8 cellular contexts compared by ENCODE assay signal in the genomic region with DNA sequence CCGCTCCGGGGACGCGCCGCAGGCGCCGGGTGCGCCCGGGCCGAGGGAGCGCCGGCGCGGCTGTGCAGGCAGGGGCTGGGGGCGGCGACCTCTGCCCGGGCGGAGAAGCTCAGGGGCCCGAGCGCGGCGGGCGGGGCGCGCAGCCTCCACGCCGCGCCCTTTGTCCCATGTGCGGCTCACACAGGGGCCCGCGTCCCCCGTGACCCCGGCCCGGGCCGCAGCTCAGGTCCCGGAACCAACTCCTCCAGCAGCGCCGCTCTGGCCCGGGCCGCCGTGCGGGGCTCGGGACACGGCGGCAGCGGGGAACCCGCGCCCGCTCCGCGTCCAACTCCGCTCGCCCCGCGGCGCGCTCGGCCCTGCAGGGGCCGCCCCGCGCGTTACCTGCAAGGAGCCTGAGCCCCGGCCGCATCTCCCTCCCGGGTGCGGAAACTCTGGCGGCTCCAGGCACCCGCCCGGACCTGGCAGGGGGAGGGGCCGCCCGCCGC. TPM values are rescaled to one million over a fixed set of nuclear protein-coding genes. Genes with fewer than 3 reads are reported as not detected.
A peak's percentile ranks its signal among the peaks of the same experiment; 100 is the strongest.
DNase-seq lines count a peak whose midpoint lies in the region; ATAC-seq, FAIRE-seq and TF ChIP-seq lines count a peak whose summit lies in the region.

Gene TMTC4, minus strand, starts transcription at position 433 of the 485 bp plus-strand sequence. CDS start 4,433 bp downstream, outside the sequence.

- H3K27ac ChIP-seq in VCaP: peak within 1 kb of the TSS; percentile 92
- peak within 1 kb of the TSS; percentile 67 to 91 (median 87) for H3K27ac ChIP-seq in pancreas

- H3K4me1 ChIP-seq in BE2C (no peaks in the 10 kb centered on the region), pancreas (peaks cover 4 to 23% (median 14%) of the 10 kb centered on the region in 3 donors)

- no peak for TF ChIP-seq CTCF in BE2C (IDR thresholded peaks at IDR 0.05; ENCODE audit: low read depth, low read length)
- no peak for TF ChIP-seq CTCF in VCaP (conservative IDR thresholded peaks at IDR 0.05)
- TF ChIP-seq CTCF in fibroblast of mammary gland (conservative IDR thresholded peaks at IDR 0.05; ENCODE audit: control insufficient read depth, insufficient read depth, low read depth, low read length): no peak
- no peak for TF ChIP-seq CTCF in pancreas (IDR thresholded peaks at IDR 0.05)

- DNase-seq in BE2C (no peak), GM19239 (ENCODE audit: insufficient read length, low spot score) (peak; percentile 45), fibroblast of mammary gland (ENCODE audit: low read depth) (no peak), pancreas (no peak), kidney glomerular epithelial cell (lab: John Stamatoyannopoulos, UW) (no peak), NCI-H1105 (lab: John Stamatoyannopoulos, UW) (no peak)

- ATAC-seq in HG03196 (IDR thresholded peaks at IDR 0.05; ENCODE audit: unreplicated experiment) (peak; percentile 39), pancreas (peak in 3 of 4 donors; percentile 0 to 24 (median 5))

- H3K9me3 ChIP-seq in BE2C (no peaks in the 10 kb centered on the region), pancreas (no peaks in the 10 kb centered on the region)

- H3K4me3 ChIP-seq in BE2C (ENCODE audit: low read depth, low read length) (peak within 1 kb of the TSS; percentile 84), fibroblast of mammary gland (ENCODE audit: control insufficient read depth, low read depth, low read length) (peak within 1 kb of the TSS; percentile 74), pancreas (peak within 1 kb of the TSS; percentile 80 to 96 (median 88))

- WGBS in pancreas, 2 donors: 0 to 1% methylated on average over 25 to 72 of the region's 72 CpGs

- no peaks in the 10 kb centered on the region for H3K27me3 ChIP-seq in BE2C
- no peaks in the 10 kb centered on the region for H3K27me3 ChIP-seq in pancreas

- FAIRE-seq in GM19239 (lab: Jason Lieb, UNC): no peak
- no peak for FAIRE-seq in pancreas (lab: Jason Lieb, UNC)

- H3K36me3 ChIP-seq in BE2C (no peaks in the 10 kb centered on the region; the same call in 1 of the 2 replicates), pancreas (no peaks in the 10 kb centered on the region)

- intact Hi-C loops in pancreas (cut with DNase I): no loop called here

RNA-seq across cellular contexts. Expression of gene TMTC4, which starts in this region (rescaled TPM):
- polyA plus RNA-seq in BE2C (2012; ENCODE audit: insufficient read depth, insufficient read length, low read depth): 11.4 TPM
- 10 to 100 TPM; 10.4 to 18.0 (median 14.8) TPM for total RNA-seq in pancreas
- polyA plus RNA-seq in pancreas: 1 to 10 TPM; 7.3 to 7.9 TPM
